13 cellular contexts compared by ENCODE assay signal in the genomic region with DNA sequence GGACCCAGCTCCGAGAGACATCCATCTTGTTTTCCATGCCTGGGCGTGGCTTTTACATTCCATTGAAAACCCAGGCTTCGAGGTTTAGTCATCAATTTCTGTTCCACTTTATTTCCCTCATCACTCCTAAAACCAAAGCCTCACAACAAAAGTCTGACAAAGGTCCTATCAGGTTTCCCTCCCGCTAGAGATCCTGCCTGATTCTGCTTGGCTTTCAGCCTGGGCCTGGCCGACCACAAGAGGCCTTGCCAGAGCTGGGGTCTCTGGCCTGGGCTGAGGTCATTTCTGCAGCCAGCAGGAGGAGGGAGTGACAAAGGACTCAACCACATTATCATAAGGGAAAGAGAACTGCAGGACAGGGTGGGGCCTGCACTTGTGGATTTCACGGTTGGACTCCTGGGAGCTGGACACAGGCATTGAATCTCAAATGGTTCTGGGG.
DNase-seq lines count a peak whose midpoint lies in the region; FAIRE-seq and TF ChIP-seq lines count a peak whose summit lies in the region.
"Had no signal": no experiment of that assay in that cellular context is flagged by ENCODE, and none has a peak within 500 bp of the region (broad histone marks: within the 10 kb centered on the region; RNA-seq: fewer than 3 reads in every experiment).

No MANE protein-coding gene starts in this region.

- TF ChIP-seq CTCF in AG09319 (IDR thresholded peaks at IDR 0.05; ENCODE audit: low read depth, low read length) (no peak; the same call in 1 of the 2 replicates), coronary artery (IDR thresholded peaks at IDR 0.05) (no peak), D721Med (IDR thresholded peaks at IDR 0.05; ENCODE audit: insufficient read depth, missing control alignments) (no peak)

- no peak overlapping the region for H3K4me3 ChIP-seq in coronary artery

- peak overlapping the region; percentile 64 to 77 for H3K27ac ChIP-seq in coronary artery

- no peak for FAIRE-seq in D721Med (lab: Jason Lieb, UNC)
- FAIRE-seq: colon had no signal

- DNase-seq in AG09319 (ENCODE audit: extremely low read depth, low read depth) (peak; percentile 78), LoVo (ENCODE audit: low spot score) (peak; percentile 23), coronary artery (ENCODE audit: low spot score) (peak; percentile 49), myocyte (ENCODE audit: low read depth) (peak; percentile 99), DMS153 (lab: John Stamatoyannopoulos, UW) (no peak), NCI-H187 (lab: John Stamatoyannopoulos, UW) (no peak), D721Med (ENCODE audit: insufficient read length, low spot score) (no peak), NCI-H69 (lab: John Stamatoyannopoulos, UW) (no peak)
- DNase-seq: activated T-cell treated with anti-CD3 and anti-CD28 coated beads, Interleukin-2, amount 50 U/mL, for 1 hour; immature natural killer cell; NCI-H82; posterior cingulate gyrus had no signal

Comparison
In these comparisons a context has a peak if more than half of its experiments do, and no peak if none do; other contexts are left out.
1. DNase-seq: peak in AG09319 (single experiment), LoVo (single experiment), coronary artery (single experiment) and myocyte (single experiment); none in DMS153 (single experiment), NCI-H187 (0 of 2), D721Med (single experiment) and NCI-H69 (single experiment).